ENCODE assay signal across 19 cellular contexts in the genomic region with DNA sequence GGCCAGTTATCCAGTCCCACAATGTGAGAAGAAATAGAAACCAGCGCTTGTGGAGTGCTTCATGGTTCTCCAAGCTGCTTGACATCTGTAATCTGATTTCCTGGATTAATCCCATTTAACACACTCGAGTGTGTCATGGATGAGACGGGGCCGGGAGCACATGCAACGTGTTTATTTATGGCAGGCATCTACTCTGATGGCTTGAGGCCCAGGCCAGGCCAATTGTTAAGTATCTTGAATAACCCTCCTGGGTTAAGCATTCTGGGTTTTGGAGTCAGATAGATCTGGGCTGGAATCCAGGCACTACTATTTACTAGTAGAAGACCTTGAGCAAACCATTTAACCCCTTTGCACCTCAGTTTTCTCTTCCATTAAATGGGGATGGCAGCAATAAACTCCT. TPM values are rescaled to one million over a fixed set of nuclear protein-coding genes. Genes with fewer than 3 reads are reported as not detected.
"Had no signal": no experiment of that assay in that cellular context is flagged by ENCODE, and none has a peak within 500 bp of the region (broad histone marks: within the 10 kb centered on the region; RNA-seq: fewer than 3 reads in every experiment).

No MANE protein-coding gene starts in this region.

- H3K27me3 ChIP-seq: pancreas, right atrium auricular region had no signal

- H3K9me3 ChIP-seq: pancreas, psoas muscle, right atrium auricular region, tibial artery had no signal

- ATAC-seq: activated T-cell treated with anti-CD3 and anti-CD28 coated beads, Interleukin-2, amount 50 U/mL, for 4 hours; foreskin keratinocyte; left lobe of liver had no signal

- DNase-seq: activated B cell treated with CpG ODN at 0.5 μM for 24 hours; activated CD4-positive, alpha-beta T cell treated with anti-CD3 and anti-CD28 coated beads for 4 hours; activated CD4-positive, alpha-beta T cell treated with anti-CD3 and anti-CD28 coated beads, Interleukin-2, amount 50 U/mL, for 48 hours; activated CD8-positive, alpha-beta memory T cell treated with anti-CD3 and anti-CD28 coated beads, Interleukin-2, amount 50 U/mL, for 48 hours; activated naive CD4-positive, alpha-beta T cell treated with Interleukin-2 at 50 U/mL for 16 hours; activated naive CD8-positive, alpha-beta T cell treated with anti-CD3 and anti-CD28 coated beads, Interleukin-2, amount 10 ng/mL, durations not matched to agents 7 days and 5 days; activated T-cell treated with anti-CD3 and anti-CD28 coated beads, Interleukin-2, amount 50 U/mL, for 4 hours; foreskin keratinocyte; nephron progenitor cell; pancreas; psoas muscle; stimulated activated CD4-positive, alpha-beta T cell treated with anti-CD3 and anti-CD28 coated beads, Interleukin-12 subunit alpha, Interleukin-12 subunit beta, amount 100 ng/mL, for 4 hours; stimulated activated CD4-positive, alpha-beta T cell treated with anti-CD3 and anti-CD28 coated beads, Interleukin-4, amount 100 ng/mL, for 4 hours; substantia nigra; T-helper 9 cell; tibial artery had no signal

- H3K4me1 ChIP-seq: psoas muscle had no signal

- H3K4me3 ChIP-seq: pancreas, psoas muscle, right atrium auricular region, tibial artery had no signal

- H3K27ac ChIP-seq: foreskin keratinocyte, psoas muscle, right atrium auricular region, tibial artery had no signal

- H3K36me3 ChIP-seq: pancreas, right atrium auricular region, tibial artery had no signal

RNA-seq across cellular contexts. Expression of a gene that starts 37.5 kb away (rescaled TPM):
- total RNA-seq: chondrocyte, foreskin keratinocyte had no signal
